9 cellular contexts compared by ENCODE assay signal in the genomic region with DNA sequence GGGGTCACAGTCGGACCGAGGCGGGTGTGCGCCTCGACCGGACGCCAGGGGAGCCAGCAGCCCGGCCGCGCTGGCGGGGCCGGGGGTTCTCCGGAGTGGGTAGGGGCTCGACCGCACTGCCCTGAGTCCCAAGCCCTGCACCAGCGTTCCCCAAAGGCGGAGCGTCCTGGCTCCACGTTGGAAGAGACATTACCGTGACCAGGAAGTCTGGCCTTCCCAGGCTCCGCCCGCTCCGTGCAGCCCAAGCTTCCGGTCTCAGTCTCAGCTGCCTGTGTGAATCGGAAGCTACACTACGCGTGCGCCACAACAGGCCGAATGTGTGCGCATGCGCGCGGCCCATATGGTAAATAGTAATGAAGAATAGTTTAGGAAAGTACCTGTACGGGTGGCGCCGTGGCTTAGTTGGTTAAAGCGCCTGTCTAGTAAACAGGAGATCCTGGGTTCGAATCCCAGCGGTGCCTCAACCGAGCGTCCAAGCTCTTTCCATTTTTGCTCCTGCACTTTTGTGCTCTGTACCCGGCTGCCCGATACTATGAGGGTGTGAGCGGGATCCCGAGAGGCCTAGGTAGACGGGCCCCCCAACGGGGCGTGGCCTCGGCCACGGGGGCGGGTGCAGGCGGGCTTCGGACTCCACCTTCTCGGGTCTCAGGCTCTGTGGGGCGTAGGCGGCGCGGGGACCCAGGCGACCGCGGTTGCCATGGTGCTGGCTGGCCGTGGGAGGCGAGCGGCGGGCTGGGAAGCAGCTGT. TPM values are rescaled to one million over a fixed set of nuclear protein-coding genes. Genes with fewer than 3 reads are reported as not detected.
DNase-seq lines count a peak whose midpoint lies in the region; ATAC-seq, FAIRE-seq and TF ChIP-seq lines count a peak whose summit lies in the region.
"Had no signal": no experiment of that assay in that cellular context is flagged by ENCODE, and none has a peak within 500 bp of the region (broad histone marks: within the 10 kb centered on the region; RNA-seq: fewer than 3 reads in every experiment).

No MANE protein-coding gene starts in this region.

- TF ChIP-seq CTCF in AG09319 (IDR thresholded peaks at IDR 0.05; ENCODE audit: low read depth, low read length) (no peak), keratinocyte (optimal IDR thresholded peaks at IDR 0.05 in 1 of 3, IDR thresholded peaks at IDR 0.05 in 1 of 3, conservative IDR thresholded peaks at IDR 0.05 in 1 of 3; ENCODE audit: extremely low read depth in 1 of 3, insufficient read depth in 2 of 3, low read length in 3 of 3) (no peak)

- dilution Hi-C loops in keratinocyte (cut with MboI; ENCODE audit: extremely low pct_ligation_motif_present, low sequenced_read_pairs), result no loop called here

- peaks cover 4% of the 10 kb centered on the region for H3K79me2 ChIP-seq in keratinocyte (ENCODE audit: control insufficient read depth, insufficient read depth, low read length)

- peak; percentile 74 for ATAC-seq in HG03196 (IDR thresholded peaks at IDR 0.05; ENCODE audit: unreplicated experiment)

- H3K9me1 ChIP-seq in keratinocyte (ENCODE audit: control insufficient read depth, extremely low read depth, insufficient read depth, low read length), result no peaks in the 10 kb centered on the region

- FAIRE-seq in keratinocyte (lab: Jason Lieb, UNC), result peak; percentile 88
- FAIRE-seq: colon had no signal

- no peaks in the 10 kb centered on the region for H3K36me3 ChIP-seq in keratinocyte (ENCODE audit: control insufficient read depth in 2 of 2, extremely low read depth in 1 of 2, insufficient read depth in 2 of 2, low read length in 2 of 2)

- peak; percentile 99 for TF ChIP-seq POLR2A in GM18951 (IDR thresholded peaks at IDR 0.05; ENCODE audit: extremely low read depth, insufficient read depth, insufficient read length)

- H3K9ac ChIP-seq in keratinocyte (ENCODE audit: control insufficient read depth, extremely low read depth, insufficient read depth, low read length), result peak overlapping the region; percentile 90

- H3K4me2 ChIP-seq in keratinocyte (ENCODE audit: control insufficient read depth, extremely low read depth, insufficient read depth, low read depth, low read length), result peak overlapping the region; percentile 90

- peak overlapping the region; percentile 71 to 88 (median 76) for H3K4me3 ChIP-seq in keratinocyte (ENCODE audit: control insufficient read depth in 2 of 3, extremely low read depth in 1 of 3, insufficient read depth in 2 of 3, low read depth in 1 of 3, low read length in 3 of 3)

- in situ Hi-C loops in GM18951 (cut with MboI; ENCODE audit: low sequenced_read_pairs, unreplicated experiment), result no loop called here

- peak overlapping the region; percentile 90 for H2AFZ ChIP-seq in keratinocyte (ENCODE audit: control insufficient read depth, low read length)

- H3K27me3 ChIP-seq in keratinocyte (ENCODE audit: control insufficient read depth, extremely low read depth, insufficient read depth, low read length), result no peaks in the 10 kb centered on the region

- DNase-seq in AG09319 (ENCODE audit: extremely low read depth, low read depth) (peak; percentile 98), NCI-H345 (lab: John Stamatoyannopoulos, UW) (peak; percentile 100), cerebellar nuclear complex (lab: John Stamatoyannopoulos, UW) (peak; percentile 80 to 89), keratinocyte (ENCODE audit: low read depth, low spot score) (peak; percentile 95)
- peak; percentile 95 for DNase-seq in activated CD4-positive, CD25-positive, alpha-beta regulatory T cell treated with anti-CD3 and anti-CD28 coated beads, Interleukin-2, amount 50 U/mL, for 16 hours (ENCODE audit: low read depth, low spot score)
- peak; percentile 94 to 97 for DNase-seq in stimulated activated CD4-positive, alpha-beta T cell treated with anti-CD3 and anti-CD28 coated beads, Interleukin-15, amount 100 ng/mL, for 1 hour (ENCODE audit: low read depth in 1 of 2, low spot score in 1 of 2)

- H3K9me3 ChIP-seq in keratinocyte (ENCODE audit: control insufficient read depth, low read depth, low read length), result no peaks in the 10 kb centered on the region

- no peaks in the 10 kb centered on the region for H4K20me1 ChIP-seq in keratinocyte (ENCODE audit: control insufficient read depth, extremely low read depth, insufficient read depth, low read length)

- peaks cover 12% of the 10 kb centered on the region for H3K4me1 ChIP-seq in keratinocyte (ENCODE audit: control insufficient read depth, extremely low read depth, insufficient read depth, low read length)

- peak overlapping the region; percentile 80 for H3K27ac ChIP-seq in keratinocyte (ENCODE audit: control insufficient read depth, insufficient read depth, low read length)

RNA-seq across cellular contexts. Expression of a gene that starts 17.3 kb away (rescaled TPM):
- polyA plus RNA-seq in keratinocyte, result 2.5 to 12.7 TPM (median 5.0 TPM) in 3 replicates
- 0.40 TPM for polyA plus RNA-seq in keratinocyte (2011; ENCODE audit: low read depth)
- polyA plus RNA-seq in keratinocyte (2011; cell fraction: cytosol; rRNA removed), result 4.2 and 12.5 TPM in 2 replicates
- 6.3 and 7.6 TPM in 2 replicates for polyA plus RNA-seq in keratinocyte (2011; cell fraction: nucleus; rRNA removed)
- 3.4 and 9.8 TPM in 2 replicates for polyA plus RNA-seq in keratinocyte (2012; ENCODE audit: low replicate concordance)
- polyA minus RNA-seq in keratinocyte, result 5.2 to 11.3 TPM (median 7.7 TPM) in 3 replicates
- polyA minus RNA-seq in keratinocyte (2011; cell fraction: cytosol; rRNA and poly(A)+ RNA removed), result 16.7 TPM
- 9.0 and 13.6 TPM in 2 replicates for polyA minus RNA-seq in keratinocyte (2011; cell fraction: nucleus; rRNA and poly(A)+ RNA removed)

RNA-seq across cellular contexts. Expression of a gene that starts 44.9 kb away (rescaled TPM):
- not detected in 3 replicates for polyA plus RNA-seq in keratinocyte
- not detected for polyA plus RNA-seq in keratinocyte (2011; ENCODE audit: low read depth)
- polyA plus RNA-seq in keratinocyte (2011; cell fraction: cytosol; rRNA removed), result not detected in 2 replicates
- not detected in 2 replicates for polyA plus RNA-seq in keratinocyte (2011; cell fraction: nucleus; rRNA removed)
- polyA plus RNA-seq in keratinocyte (2012; ENCODE audit: low replicate concordance), result 0.06 TPM in 1 of 2 replicates, not detected in the other
- not detected in 3 replicates for polyA minus RNA-seq in keratinocyte
- not detected for polyA minus RNA-seq in keratinocyte (2011; cell fraction: cytosol; rRNA and poly(A)+ RNA removed)
- not detected in 2 replicates for polyA minus RNA-seq in keratinocyte (2011; cell fraction: nucleus; rRNA and poly(A)+ RNA removed)

RNA-seq across cellular contexts. Expression of a gene that starts 48.8 kb away (rescaled TPM):
- polyA plus RNA-seq in keratinocyte, result not detected in 3 replicates
- polyA plus RNA-seq in keratinocyte (2011; ENCODE audit: low read depth), result not detected
- polyA plus RNA-seq in keratinocyte (2011; cell fraction: cytosol; rRNA removed), result not detected in 2 replicates
- polyA plus RNA-seq in keratinocyte (2011; cell fraction: nucleus; rRNA removed), result not detected in 2 replicates
- not detected in 2 replicates for polyA plus RNA-seq in keratinocyte (2012; ENCODE audit: low replicate concordance)
- polyA minus RNA-seq in keratinocyte, result not detected in 3 replicates
- not detected for polyA minus RNA-seq in keratinocyte (2011; cell fraction: cytosol; rRNA and poly(A)+ RNA removed)
- polyA minus RNA-seq in keratinocyte (2011; cell fraction: nucleus; rRNA and poly(A)+ RNA removed), result not detected in 2 replicates

Comparison
In these comparisons a context has a peak if more than half of its experiments do, and no peak if none do; other contexts are left out.
1. Peak in every context shown above with its lines: DNase-seq, ATAC-seq, H3K4me3 ChIP-seq and H3K27ac ChIP-seq.